20 cellular contexts compared by ENCODE assay signal in genomic region chr15:55356985-55357585, GRCh38. TPM values are rescaled to one million over a fixed set of nuclear protein-coding genes. Genes with fewer than 3 reads are reported as not detected.
DNase-seq lines count a peak whose midpoint lies in the region; ATAC-seq, FAIRE-seq and TF ChIP-seq lines count a peak whose summit lies in the region.
"Had no signal": no experiment of that assay in that cellular context is flagged by ENCODE, and none has a peak within 500 bp of the region (broad histone marks: within the 10 kb centered on the region; RNA-seq: fewer than 3 reads in every experiment).

No MANE protein-coding gene starts in this region.

- POLR2A ChIA-PET in A549 (lab: Yijun Ruan, JAX) (interaction anchor here (0.7 kb wide), 1 partner anchor 160 kb away, joined by 3 read pairs; the partner anchor contains the start of gene RSL24D1), Caco-2 (lab: Charles Lee) (no interaction called here)

- H3K4me2 ChIP-seq in A549 = no peak overlapping the region
- H3K4me2 ChIP-seq: KMS-11 had no signal

- H3K27ac Mint-ChIP-seq in Caco-2 (ENCODE audit: unreplicated experiment) = peak overlapping the region; percentile 66
- no peak overlapping the region for H3K27ac Mint-ChIP-seq in T-helper 17 cell
- peak overlapping the region; percentile 10 for H3K27ac Mint-ChIP-seq in stimulated activated effector memory CD8-positive, alpha-beta T cell treated with anti-CD3 and anti-CD28 coated beads, Interleukin-12 subunit alpha, Interleukin-12 subunit beta, amount 100 ng/mL, for 72 hours
- H3K27ac Mint-ChIP-seq: HFFc6 had no signal

- H3K4me3 Mint-ChIP-seq in Caco-2 (ENCODE audit: unreplicated experiment) (no peak overlapping the region), T-helper 17 cell (peak overlapping the region; percentile 4)
- no peak overlapping the region for H3K4me3 Mint-ChIP-seq in stimulated activated effector memory CD8-positive, alpha-beta T cell treated with anti-CD3 and anti-CD28 coated beads, Interleukin-12 subunit alpha, Interleukin-12 subunit beta, amount 100 ng/mL, for 72 hours
- H3K4me3 Mint-ChIP-seq: CD4-positive, CD25-positive, alpha-beta regulatory T cell; HFFc6 had no signal

- H3K27me3 ChIP-seq in Caco-2 (replicated peaks; ENCODE audit: control insufficient read depth, insufficient read depth, low read length) = no peaks in the 10 kb centered on the region
- H3K27me3 ChIP-seq: BE2C had no signal

- peak; percentile 74 for FAIRE-seq in A549 (lab: Jason Lieb, UNC)
- FAIRE-seq: HepG2 had no signal

- TF ChIP-seq CTCF in A549 (IDR thresholded peaks at IDR 0.05) (no peak), Caco-2 (IDR thresholded peaks at IDR 0.05; ENCODE audit: insufficient read depth in 1 of 2, low read depth in 1 of 2, low read length in 1 of 2, severe bottlenecking in 1 of 2, unreplicated experiment in 1 of 2) (no peak)

- H3K27me3 Mint-ChIP-seq in Caco-2 (ENCODE audit: insufficient read depth, unreplicated experiment) = no peaks in the 10 kb centered on the region
- no peaks in the 10 kb centered on the region for H3K27me3 Mint-ChIP-seq in T-helper 17 cell
- H3K27me3 Mint-ChIP-seq: CD4-positive, CD25-positive, alpha-beta regulatory T cell had no signal

- no peak for TF ChIP-seq POLR2A in A549 (IDR thresholded peaks at IDR 0.05; ENCODE audit: low read length)

- H3K9me3 Mint-ChIP-seq in Caco-2 (ENCODE audit: unreplicated experiment) = no peaks in the 10 kb centered on the region
- H3K9me3 Mint-ChIP-seq in stimulated activated effector memory CD8-positive, alpha-beta T cell treated with anti-CD3 and anti-CD28 coated beads, Interleukin-12 subunit alpha, Interleukin-12 subunit beta, amount 100 ng/mL, for 72 hours = no peaks in the 10 kb centered on the region
- H3K9me3 Mint-ChIP-seq: CD4-positive, CD25-positive, alpha-beta regulatory T cell; HFFc6 had no signal

- intact Hi-C loops in Caco-2 (cut with micrococcal nuclease; ENCODE audit: unreplicated experiment) (no loop called here), posterior vena cava (cut with DNase I) (loop anchor here in 1 of 2 donors (1.0 kb wide), 1 partner anchor 31 kb away; no protein-coding TSS in a partner anchor)

- ATAC-seq in A549 (no peak), T-helper 17 cell (no peak)
- ATAC-seq in stimulated activated effector memory CD8-positive, alpha-beta T cell treated with anti-CD3 and anti-CD28 coated beads, Interleukin-12 subunit alpha, Interleukin-12 subunit beta, amount 100 ng/mL, for 72 hours = no peak
- ATAC-seq: HCT116, HepG2 had no signal

- no peak for TF ChIP-seq EP300 in A549 (IDR thresholded peaks at IDR 0.05)

- CTCF ChIA-PET in A549 (lab: Yijun Ruan, JAX) = interaction anchor here (0.6 to 1.3 kb wide), 2 partner anchors 12 to 140 kb away, joined by 3 read pairs; no protein-coding TSS in a partner anchor
- CTCF ChIA-PET in Caco-2 (lab: Charles Lee) = no interaction called here

- WGBS in A549 (ENCODE audit: missing lambda C conversion rate) = 96% methylated on average over 5 of the region's 5 CpGs

- H3K4me3 ChIP-seq in A549 (no peak overlapping the region), Caco-2 (ENCODE audit: low read depth, low read length) (no peak overlapping the region)

- peaks cover 40% of the 10 kb centered on the region for H3K4me1 Mint-ChIP-seq in Caco-2 (ENCODE audit: low read depth, unreplicated experiment)
- H3K4me1 Mint-ChIP-seq in T-helper 17 cell = peaks cover 13% of the 10 kb centered on the region
- no peaks in the 10 kb centered on the region for H3K4me1 Mint-ChIP-seq in stimulated activated effector memory CD8-positive, alpha-beta T cell treated with anti-CD3 and anti-CD28 coated beads, Interleukin-12 subunit alpha, Interleukin-12 subunit beta, amount 100 ng/mL, for 72 hours

- H3K27ac ChIP-seq in A549 = no peak overlapping the region
- H3K27ac ChIP-seq: KMS-11 had no signal

- TF ChIP-seq RAD21 in A549 (conservative IDR thresholded peaks at IDR 0.05 in 1 of 2, IDR thresholded peaks at IDR 0.05 in 1 of 2) = no peak

- H3K9me3 ChIP-seq in A549 (no peaks in the 10 kb centered on the region), Caco-2 (no peaks in the 10 kb centered on the region), T-helper 17 cell (ENCODE audit: control insufficient read depth, low read length, poor library complexity, severe bottlenecking) (no peaks in the 10 kb centered on the region)
- H3K9me3 ChIP-seq: BE2C had no signal

- H3K4me1 ChIP-seq in A549 (peaks cover 13% of the 10 kb centered on the region; the same call in 2 of the 3 replicates), Caco-2 (peaks cover 50% of the 10 kb centered on the region)

- DNase-seq in A549 (ENCODE audit: low read depth in 1 of 2, low spot score in 1 of 2) = no peak
- DNase-seq in Caco-2 = no peak
- no peak for DNase-seq in T-helper 17 cell
- DNase-seq in stimulated activated effector memory CD8-positive, alpha-beta T cell treated with anti-CD3 and anti-CD28 coated beads, Interleukin-12 subunit alpha, Interleukin-12 subunit beta, amount 100 ng/mL, for 72 hours (ENCODE audit: low spot score in 2 of 2) = no peak
- no peak for DNase-seq in NCI-H187 (lab: John Stamatoyannopoulos, UW)
- DNase-seq in HT-29 (ENCODE audit: low spot score) = no peak
- no peak for DNase-seq in posterior vena cava (ENCODE audit: low spot score)
- DNase-seq: 8988T; BE2C; C1 segment of cervical spinal cord; Calu3; CD4-positive, CD25-positive, alpha-beta regulatory T cell; DMS79 treated with DMSO at 0.1 percent for 48 hours; GF-D8; GOT3; H7 had no signal

- BruUV-seq in Caco-2 (replicated peaks; lab: Mats Ljungman, UMichigan) = no TSS peak

- no peaks in the 10 kb centered on the region for H3K36me3 ChIP-seq in Caco-2 (ENCODE audit: control insufficient read depth, insufficient read depth, low read length)
- H3K36me3 ChIP-seq: BE2C had no signal

- H3K36me3 Mint-ChIP-seq in Caco-2 (ENCODE audit: insufficient read depth, unreplicated experiment) = peaks cover 20% of the 10 kb centered on the region
- peaks cover 15% of the 10 kb centered on the region for H3K36me3 Mint-ChIP-seq in T-helper 17 cell (ENCODE audit: low read depth)
- peaks cover 61% of the 10 kb centered on the region for H3K36me3 Mint-ChIP-seq in stimulated activated effector memory CD8-positive, alpha-beta T cell treated with anti-CD3 and anti-CD28 coated beads, Interleukin-12 subunit alpha, Interleukin-12 subunit beta, amount 100 ng/mL, for 72 hours

TF ChIP-seq in A549, 52 proteins besides CTCF, POLR2A, EP300 and RAD21 (continues in another document):
- no peak for TF ChIP-seq CHD4 (IDR thresholded peaks at IDR 0.05; ENCODE audit: borderline replicate concordance)
- no peak for TF ChIP-seq CHD2 (IDR thresholded peaks at IDR 0.05; ENCODE audit: low read length, partially characterized antibody)
- no peak for TF ChIP-seq MAX (IDR thresholded peaks at IDR 0.05)
- TF ChIP-seq USF2 (IDR thresholded peaks at IDR 0.05) = no peak
- TF ChIP-seq ZFP36 (IDR thresholded peaks at IDR 0.05; ENCODE audit: borderline replicate concordance, partially characterized antibody) = no peak

RNA-seq across cellular contexts. Expression of gene PIGB, which starts 38.1 kb away (rescaled TPM):
- polyA plus RNA-seq in A549 (2011; rRNA removed) = 43.3 and 43.4 TPM in 2 replicates
- 6.6 and 7.9 TPM in 2 replicates for polyA plus RNA-seq in A549 (2012; cell fraction: cytosol; rRNA removed)
- polyA plus RNA-seq in A549 (2012; cell fraction: nucleus; rRNA removed) = 7.9 and 14.3 TPM in 2 replicates
- polyA plus RNA-seq in A549 (2017; fragmentation: RNase III; extraction: RNeasy Plus Mini Kit Qiagen cat#74134 plus additional on column Dnase treatment) = 17.6 to 21.5 TPM (median 19.8 TPM) in 3 replicates
- 19.5 and 20.6 TPM in 2 replicates for polyA minus RNA-seq in A549 (2011; rRNA and poly(A)+ RNA removed)
- total RNA-seq in Caco-2 (2022) = 14.1 and 15.5 TPM in 2 replicates
- total RNA-seq in T-helper 17 cell = 10 to 100 TPM; 23.2 to 24.5 TPM
- total RNA-seq in HT-29 (2014; rRNA removed; shearing (Covaris generic)) = 7.2 and 8.0 TPM in 2 replicates
- total RNA-seq in posterior vena cava = 10 to 100 TPM; 13.6 to 16.1 TPM

RNA-seq across cellular contexts. Expression of gene PIGBOS1, which starts 38.2 kb away (rescaled TPM):
- 26.5 and 42.3 TPM in 2 replicates for polyA plus RNA-seq in A549 (2011; rRNA removed)
- polyA plus RNA-seq in A549 (2012; cell fraction: cytosol; rRNA removed) = 21.4 and 27.7 TPM in 2 replicates
- polyA plus RNA-seq in A549 (2012; cell fraction: nucleus; rRNA removed) = 5.0 and 9.9 TPM in 2 replicates
- polyA plus RNA-seq in A549 (2017; fragmentation: RNase III; extraction: RNeasy Plus Mini Kit Qiagen cat#74134 plus additional on column Dnase treatment) = 32.5 to 34.2 TPM (median 33.5 TPM) in 3 replicates
- polyA minus RNA-seq in A549 (2011; rRNA and poly(A)+ RNA removed) = 2.9 and 5.1 TPM in 2 replicates
- 10.9 and 11.7 TPM in 2 replicates for total RNA-seq in Caco-2 (2022)
- total RNA-seq in T-helper 17 cell = 1 to 10 TPM; 6.1 to 9.0 TPM
- 3.5 and 3.9 TPM in 2 replicates for total RNA-seq in HT-29 (2014; rRNA removed; shearing (Covaris generic))
- 1 to 10 TPM; 8.5 to 8.7 TPM for total RNA-seq in posterior vena cava

RNA-seq across cellular contexts. Expression of gene CCPG1, which starts 51.1 kb away (rescaled TPM):
- polyA plus RNA-seq in A549 (2011; rRNA removed) (173 and 176 TPM in 2 replicates), A549 (2017; fragmentation: RNase III; extraction: RNeasy Plus Mini Kit Qiagen cat#74134 plus additional on column Dnase treatment) (35.2 to 38.0 TPM (median 36.6 TPM) in 3 replicates)
- 7.6 and 8.5 TPM in 2 replicates for polyA plus RNA-seq in A549 (2012; cell fraction: cytosol; rRNA removed)
- 4.9 and 7.9 TPM in 2 replicates for polyA plus RNA-seq in A549 (2012; cell fraction: nucleus; rRNA removed)
- 53.6 and 69.6 TPM in 2 replicates for polyA minus RNA-seq in A549 (2011; rRNA and poly(A)+ RNA removed)
- total RNA-seq in Caco-2 (2022) (51.6 and 54.6 TPM in 2 replicates), T-helper 17 cell (10 to 100 TPM; 25.6 to 28.2 TPM), posterior vena cava (10 to 100 TPM; 89.9 to 91.3 TPM)
- total RNA-seq in HT-29 (2014; rRNA removed; shearing (Covaris generic)) = 11.8 and 12.6 TPM in 2 replicates

RNA-seq across cellular contexts. Expression of gene PIERCE2, which starts 51.2 kb away (rescaled TPM):
- polyA plus RNA-seq in A549 (2011; rRNA removed) (13.4 and 14.8 TPM in 2 replicates), A549 (2017; fragmentation: RNase III; extraction: RNeasy Plus Mini Kit Qiagen cat#74134 plus additional on column Dnase treatment) (3.3 to 4.8 TPM (median 4.3 TPM) in 3 replicates)
- 2.2 and 2.5 TPM in 2 replicates for polyA plus RNA-seq in A549 (2012; cell fraction: cytosol; rRNA removed)
- 0.50 and 0.98 TPM in 2 replicates for polyA plus RNA-seq in A549 (2012; cell fraction: nucleus; rRNA removed)
- polyA minus RNA-seq in A549 (2011; rRNA and poly(A)+ RNA removed) = 0.41 and 1.0 TPM in 2 replicates
- total RNA-seq in Caco-2 (2022) (1.3 TPM in 1 of 2 replicates, not detected in the other), T-helper 17 cell (under 1 TPM in 1 of 2 donors, not detected in 1; 0.97 TPM), posterior vena cava (1 to 10 TPM; 1.4 to 1.8 TPM)
- total RNA-seq in HT-29 (2014; rRNA removed; shearing (Covaris generic)) = 0.86 and 1.9 TPM in 2 replicates
- total RNA-seq: CD4-positive, CD25-positive, alpha-beta regulatory T cell; HepG2 had no signal
